ENCODE assay signal across 9 cellular contexts in the genomic region with DNA sequence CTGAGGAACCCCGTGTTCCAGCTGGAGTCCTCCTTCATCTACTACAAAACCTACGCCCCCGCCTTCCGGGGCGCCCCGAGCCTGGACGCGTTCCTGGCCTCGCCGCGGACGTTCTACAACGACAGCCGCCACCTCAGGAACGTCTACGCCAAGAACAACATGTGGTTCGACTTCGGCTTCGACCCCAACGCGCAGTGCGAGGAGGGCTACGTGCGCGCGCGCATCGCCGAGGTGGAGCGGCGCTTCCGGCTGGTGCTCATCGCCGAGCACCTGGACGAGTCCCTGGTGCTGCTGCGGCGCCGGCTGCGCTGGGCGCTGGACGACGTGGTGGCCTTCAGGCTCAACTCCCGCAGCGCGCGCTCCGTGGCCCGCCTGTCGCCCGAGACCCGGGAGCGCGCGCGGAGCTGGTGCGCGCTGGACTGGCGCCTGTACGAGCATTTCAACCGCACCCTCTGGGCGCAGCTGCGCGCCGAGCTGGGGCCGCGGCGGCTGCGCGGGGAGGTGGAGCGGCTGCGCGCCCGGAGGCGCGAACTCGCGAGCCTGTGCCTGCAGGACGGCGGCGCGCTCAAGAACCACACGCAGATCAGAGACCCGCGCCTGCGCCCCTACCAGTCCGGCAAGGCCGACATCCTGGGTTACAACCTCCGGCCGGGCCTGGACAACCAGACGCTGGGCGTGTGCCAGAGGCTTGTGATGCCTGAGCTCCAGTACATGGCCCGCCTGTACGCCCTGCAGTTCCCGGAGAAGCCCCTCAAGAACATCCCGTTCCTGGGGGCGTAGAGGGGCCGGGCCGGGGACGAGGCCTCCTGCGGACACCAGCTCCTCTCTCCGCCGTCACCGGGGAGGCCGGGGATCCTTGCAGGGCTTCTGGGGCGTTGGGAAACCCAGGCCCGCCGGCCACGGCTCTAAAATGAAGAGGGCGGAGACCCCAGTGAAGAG. TPM values are rescaled to one million over a fixed set of nuclear protein-coding genes. Genes with fewer than 3 reads are reported as not detected.
A peak's percentile ranks its signal among the peaks of the same experiment; 100 is the strongest.
DNase-seq lines count a peak whose midpoint lies in the region; ATAC-seq and TF ChIP-seq lines count a peak whose summit lies in the region.
"Had no signal": no experiment of that assay in that cellular context is flagged by ENCODE, and none has a peak within 500 bp of the region (broad histone marks: within the 10 kb centered on the region; RNA-seq: fewer than 3 reads in every experiment).

No MANE protein-coding gene starts in this region.

- TF ChIP-seq CTCF in PC-3 (conservative IDR thresholded peaks at IDR 0.05; ENCODE audit: low read depth, low read length) (no peak), MCF 10A (IDR thresholded peaks at IDR 0.05; ENCODE audit: unreplicated experiment) (no peak)

- H3F3A ChIP-seq in PC-3 (ENCODE audit: low read length, unreplicated experiment) = no peaks in the 10 kb centered on the region

- H3K27ac Mint-ChIP-seq in MCF 10A (ENCODE audit: low read depth, unreplicated experiment) = no peak overlapping the region

- H3K4me1 ChIP-seq in PC-3 (ENCODE audit: insufficient read depth, low read length) = peaks cover 6% of the 10 kb centered on the region; the same call in 1 of the 2 replicates

- no peak overlapping the region for H3K9ac ChIP-seq in PC-3 (ENCODE audit: low read length)

- no peaks in the 10 kb centered on the region for H3K9me3 Mint-ChIP-seq in MCF 10A (ENCODE audit: unreplicated experiment)

- POLR2A ChIA-PET in PC-3 (lab: Charles Lee; ENCODE audit: unreplicated experiment) (no interaction called here), MCF 10A (lab: Yijun Ruan, JAX) (interaction anchor here (0.7 to 1.2 kb wide), 4 partner anchors 11 to 565 kb away, joined by 3 read pairs; a partner anchor contains a TSS)

- peak; percentile 47 for ATAC-seq in GM21737 (IDR thresholded peaks at IDR 0.05; ENCODE audit: unreplicated experiment)
- peak; percentile 40 for ATAC-seq in PC-3
- no peak for ATAC-seq in GM18873 (IDR thresholded peaks at IDR 0.05; ENCODE audit: low FRiP score, unreplicated experiment)

- H2AFZ ChIP-seq in PC-3 (ENCODE audit: low read length) = peak overlapping the region; percentile 55; the same call in 1 of the 2 replicates

- BruUV-seq in PC-3 (replicated peaks; lab: Mats Ljungman, UMichigan) (no TSS peak), MCF 10A (replicated peaks; lab: Mats Ljungman, UMichigan) (no TSS peak)

- peak overlapping the region; percentile 60 for H3K4me3 Mint-ChIP-seq in MCF 10A (ENCODE audit: unreplicated experiment)

- H3K4me3 ChIP-seq in PC-3 (ENCODE audit: low read length) = peak overlapping the region; percentile 54

- H3K27me3 ChIP-seq in PC-3 (ENCODE audit: low read length) = no peaks in the 10 kb centered on the region

- CTCF ChIA-PET in PC-3 (lab: Charles Lee) (no interaction called here), MCF 10A (lab: Yijun Ruan, JAX) (interaction anchor here (0.7 kb wide), 1 partner anchor 120 kb away, joined by 3 read pairs; no protein-coding TSS in a partner anchor)

- H3K36me3 ChIP-seq in PC-3 (ENCODE audit: low read depth, low read length) = no peaks in the 10 kb centered on the region

- H3K4me2 ChIP-seq in PC-3 (ENCODE audit: low read length) = peak overlapping the region; percentile 69

- H3K27me3 Mint-ChIP-seq in MCF 10A (ENCODE audit: insufficient read depth, unreplicated experiment) = no peaks in the 10 kb centered on the region

- intact Hi-C loops in PC-3 (cut with micrococcal nuclease) = no loop called here
- intact Hi-C loops in MCF 10A (cut with micrococcal nuclease) = no loop called here

- no peaks in the 10 kb centered on the region for H3K79me2 ChIP-seq in PC-3 (ENCODE audit: low read length)

- DNase-seq in CD1c-positive myeloid dendritic cell (ENCODE audit: extremely low spot score) = peak; percentile 30
- no peak for DNase-seq in PC-3
- DNase-seq in MCF 10A (ENCODE audit: unreplicated experiment) = peak; percentile 49
- DNase-seq in inferior parietal cortex (ENCODE audit: extremely low spot score) = peak; percentile 43
- peak; percentile 66 for DNase-seq in stimulated activated CD4-positive, alpha-beta T cell treated with anti-CD3 and anti-CD28 coated beads, Interleukin-15, amount 100 ng/mL, for 24 hours
- DNase-seq in NCI-H446 (lab: John Stamatoyannopoulos, UW) = no peak

- no peaks in the 10 kb centered on the region for H4K20me1 ChIP-seq in PC-3 (ENCODE audit: low read length)

- no peaks in the 10 kb centered on the region for H3K36me3 Mint-ChIP-seq in MCF 10A (ENCODE audit: insufficient read depth, unreplicated experiment)

- H3K4me1 Mint-ChIP-seq in MCF 10A (ENCODE audit: insufficient read depth, unreplicated experiment) = no peaks in the 10 kb centered on the region

- no peaks in the 10 kb centered on the region for H3K9me3 ChIP-seq in PC-3 (ENCODE audit: low read length)

- H3K27ac ChIP-seq in PC-3 (ENCODE audit: low read length) = no peak overlapping the region

- no peaks in the 10 kb centered on the region for H3K9me2 ChIP-seq in PC-3 (replicated peaks; ENCODE audit: low read length)

RNA-seq across cellular contexts. Expression of a gene that starts 5.3 kb away (rescaled TPM):
- total RNA-seq in PC-3 (2014; rRNA removed) (not detected in 2 replicates), MCF 10A (2022) (not detected in 2 replicates)
- total RNA-seq: HT1080 had no signal

RNA-seq across cellular contexts. Expression of a gene that starts 27.0 kb away (rescaled TPM):
- total RNA-seq in PC-3 (2014; rRNA removed) (not detected in 2 replicates), MCF 10A (2022) (0.37 TPM in 1 of 2 replicates, not detected in the other)
- total RNA-seq: HT1080 had no signal

RNA-seq across cellular contexts. Expression of a gene that starts 55.0 kb away (rescaled TPM):
- not detected in 2 replicates for total RNA-seq in PC-3 (2014; rRNA removed)
- not detected in 2 replicates for total RNA-seq in MCF 10A (2022)
- total RNA-seq: HT1080 had no signal

Comparison
In these comparisons a context has a peak if more than half of its experiments do, and no peak if none do; other contexts are left out.
1. DNase-seq: peak in CD1c-positive myeloid dendritic cell (single experiment), MCF 10A (single experiment), inferior parietal cortex (single experiment) and stimulated activated CD4-positive, alpha-beta T cell treated with anti-CD3 and anti-CD28 coated beads, Interleukin-15, amount 100 ng/mL, for 24 hours (single experiment); none in PC-3 (single experiment) and NCI-H446 (0 of 2).